6 cellular contexts compared by ENCODE assay signal in the genomic region with DNA sequence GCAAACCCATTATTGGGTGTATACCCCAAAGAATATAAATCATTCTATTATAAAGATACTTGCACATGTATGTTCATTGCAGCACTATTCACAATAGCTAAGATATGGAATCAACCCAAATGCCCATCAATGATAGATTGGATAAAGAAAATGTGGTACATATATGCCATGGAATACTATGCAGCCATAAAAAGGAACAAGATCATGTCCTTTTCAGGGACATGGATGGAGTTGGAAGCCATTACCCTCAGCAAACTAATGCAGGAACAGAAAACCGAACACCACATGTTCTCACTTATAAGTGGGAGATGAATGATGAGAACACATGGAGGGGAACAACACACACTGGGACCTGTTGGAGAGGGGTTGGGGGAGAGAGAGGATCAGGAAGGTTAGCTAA. TPM values are rescaled to one million over a fixed set of nuclear protein-coding genes. Genes with fewer than 3 reads are reported as not detected.
"Had no signal": no experiment of that assay in that cellular context is flagged by ENCODE, and none has a peak within 500 bp of the region (broad histone marks: within the 10 kb centered on the region; RNA-seq: fewer than 3 reads in every experiment).

No MANE protein-coding gene starts in this region.

RNA-seq across cellular contexts. Expression of a gene that starts 16.1 kb away (rescaled TPM):
- total RNA-seq: mammary epithelial cell, progenitor cell of endocrine pancreas, pulmonary artery endothelial cell, renal cortical epithelial cell, smooth muscle cell had no signal
- polyA plus RNA-seq: mammary epithelial cell, neural cell, smooth muscle cell had no signal

RNA-seq across cellular contexts. Expression of a gene that starts 40.2 kb away (rescaled TPM):
- total RNA-seq: mammary epithelial cell, progenitor cell of endocrine pancreas, pulmonary artery endothelial cell, renal cortical epithelial cell, smooth muscle cell had no signal
- polyA plus RNA-seq: mammary epithelial cell, neural cell, smooth muscle cell had no signal
